In the genomic region with DNA sequence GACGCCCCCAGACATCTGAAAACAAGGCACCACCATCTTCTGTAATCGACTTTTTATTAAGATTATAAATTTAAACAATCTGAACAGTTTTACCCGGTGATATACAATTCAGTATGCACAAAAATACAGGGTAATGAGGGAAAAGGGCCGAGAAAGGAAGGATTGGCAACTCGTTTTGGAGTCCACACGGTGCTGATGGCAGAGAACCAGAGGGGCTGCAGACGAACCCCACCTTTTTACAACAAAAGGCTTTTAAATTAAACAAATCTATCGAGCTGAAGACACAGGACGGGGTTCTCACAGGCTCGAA, we compare ENCODE assay signal across 9 cellular contexts. TPM values are rescaled to one million over a fixed set of nuclear protein-coding genes. Genes with fewer than 3 reads are reported as not detected.
DNase-seq lines count a peak whose midpoint lies in the region; ATAC-seq, FAIRE-seq and TF ChIP-seq lines count a peak whose summit lies in the region.
"Had no signal": no experiment of that assay in that cellular context is flagged by ENCODE, and none has a peak within 500 bp of the region (broad histone marks: within the 10 kb centered on the region; RNA-seq: fewer than 3 reads in every experiment).

No MANE protein-coding gene starts in this region.

- H3K4me3 Mint-ChIP-seq in activated naive CD4-positive, alpha-beta T cell treated with anti-CD3 and anti-CD28 coated beads, Interleukin-2, amount 10 ng/mL, durations not matched to agents 7 days and 5 days: peak overlapping the region; percentile 75
- peak overlapping the region; percentile 86 for H3K4me3 Mint-ChIP-seq in memory B cell

- no peaks in the 10 kb centered on the region for H3K36me3 Mint-ChIP-seq in activated naive CD4-positive, alpha-beta T cell treated with anti-CD3 and anti-CD28 coated beads, Interleukin-2, amount 10 ng/mL, durations not matched to agents 7 days and 5 days
- no peaks in the 10 kb centered on the region for H3K36me3 Mint-ChIP-seq in memory B cell

- H3K36me3 ChIP-seq in K562 (ENCODE audit: control insufficient read depth, insufficient read depth, low read length) (no peaks in the 10 kb centered on the region), upper lobe of left lung (no peaks in the 10 kb centered on the region)

- peak overlapping the region; percentile 81 for H3K4me2 ChIP-seq in K562 (ENCODE audit: insufficient read depth, low read length)

- TF ChIP-seq POLR2A in K562 (conservative IDR thresholded peaks at IDR 0.05): no peak
- TF ChIP-seq POLR2A in upper lobe of left lung (IDR thresholded peaks at IDR 0.05): no peak

- no peak for TF ChIP-seq RAD21 in K562 (CRISPR knock-in tag; conservative IDR thresholded peaks at IDR 0.05 in 1 of 2, IDR thresholded peaks at IDR 0.05 in 1 of 2)

- in situ Hi-C loops in K562 (cut with MboI): loop anchor here (10.0 kb wide), 2 partner anchors 239 to 309 kb away; no protein-coding TSS in a partner anchor

- peaks cover 6% of the 10 kb centered on the region; the same call in 2 of the 3 replicates for H3K79me2 ChIP-seq in K562 (ENCODE audit: control insufficient read depth, insufficient read depth, low read length)

- H3K4me1 ChIP-seq in K562 (replicated peaks in 1 of 2; ENCODE audit: control insufficient read depth in 2 of 2, insufficient read depth in 2 of 2, low read length in 2 of 2) (peaks cover 18 to 64% of the 10 kb centered on the region in 2 experiments; a peak in 4 of 5 replicates), upper lobe of left lung (peaks cover 16 to 29% (median 22%) of the 10 kb centered on the region in 4 donors)

- DNase-seq in activated naive CD4-positive, alpha-beta T cell treated with anti-CD3 and anti-CD28 coated beads, Interleukin-2, amount 10 ng/mL, durations not matched to agents 7 days and 5 days: no peak
- DNase-seq in activated naive CD4-positive, alpha-beta T cell treated with anti-CD3 and anti-CD28 coated beads, Interleukin-2, amount 50 U/mL, for 16 hours: no peak
- no peak for DNase-seq in K562 (ENCODE audit: extremely low read depth in 1 of 4, low spot score in 3 of 4)
- no peak for DNase-seq in memory B cell (ENCODE audit: low spot score in 2 of 2)
- DNase-seq in upper lobe of left lung: no peak
- DNase-seq in stimulated activated CD4-positive, alpha-beta T cell treated with anti-CD3 and anti-CD28 coated beads, Interleukin-4, amount 100 ng/mL, for 24 hours: no peak
- no peak for DNase-seq in stimulated activated CD4-positive, alpha-beta T cell treated with anti-CD3 and anti-CD28 coated beads, Interleukin-12 subunit alpha, Interleukin-12 subunit beta, amount 100 ng/mL, for 4 hours
- DNase-seq in GM19238 (ENCODE audit: insufficient read length, low spot score): no peak
- DNase-seq: NCI-H1092 had no signal

- no peak for TF ChIP-seq EP300 in K562 (IDR thresholded peaks at IDR 0.05; ENCODE audit: low read length)
- TF ChIP-seq EP300 in upper lobe of left lung (IDR thresholded peaks at IDR 0.05): no peak

- H3K27me3 Mint-ChIP-seq in activated naive CD4-positive, alpha-beta T cell treated with anti-CD3 and anti-CD28 coated beads, Interleukin-2, amount 10 ng/mL, durations not matched to agents 7 days and 5 days: peaks cover 81% of the 10 kb centered on the region
- H3K27me3 Mint-ChIP-seq in memory B cell: peaks cover 8% of the 10 kb centered on the region

- TF ChIP-seq CTCF in K562 (IDR thresholded peaks at IDR 0.05 in 2 of 3, conservative IDR thresholded peaks at IDR 0.05 in 1 of 3; ENCODE audit: insufficient read depth in 2 of 3, low read depth in 1 of 3, low read length in 3 of 3) (no peak), upper lobe of left lung (IDR thresholded peaks at IDR 0.05) (no peak)

- peak overlapping the region; percentile 7 to 79 for H3K9ac ChIP-seq in K562 (ENCODE audit: insufficient read depth in 1 of 2, low read depth in 2 of 2, low read length in 2 of 2)

- no TSS peak for BruUV-seq in K562 (replicated peaks; lab: Mats Ljungman, UMichigan)

- H2AFZ ChIP-seq in K562 (ENCODE audit: low read depth, low read length): peak overlapping the region; percentile 96

- H3K4me1 Mint-ChIP-seq in activated naive CD4-positive, alpha-beta T cell treated with anti-CD3 and anti-CD28 coated beads, Interleukin-2, amount 10 ng/mL, durations not matched to agents 7 days and 5 days: peaks cover 26% of the 10 kb centered on the region
- peaks cover 2% of the 10 kb centered on the region for H3K4me1 Mint-ChIP-seq in memory B cell

- H3K9me1 ChIP-seq in K562 (ENCODE audit: control insufficient read depth, insufficient read depth, low read length): no peaks in the 10 kb centered on the region

- no peak for FAIRE-seq in K562 (lab: Jason Lieb, UNC)

- H4K20me1 ChIP-seq in K562 (replicated peaks; ENCODE audit: control insufficient read depth, insufficient read depth, low read length): no peaks in the 10 kb centered on the region

- peak overlapping the region; percentile 49 for H3K4me3 ChIP-seq in K562
- peak overlapping the region; percentile 0 to 82 (median 66) for H3K4me3 ChIP-seq in upper lobe of left lung

- ATAC-seq in K562 (no peak), memory B cell (ENCODE audit: low read depth) (no peak), upper lobe of left lung (ENCODE audit: low FRiP score in 2 of 2) (no peak)

- intact Hi-C loops in K562 (cut with micrococcal nuclease): loop anchor here (2.0 to 10.0 kb wide), 6 partner anchors 35 to 435 kb away; no protein-coding TSS in a partner anchor

- CTCF ChIA-PET in activated naive CD4-positive, alpha-beta T cell treated with anti-CD3 and anti-CD28 coated beads, Interleukin-2, amount 10 ng/mL, durations not matched to agents 7 days and 5 days (lab: Charles Lee): interaction anchor here (0.6 to 4.8 kb wide), 9 partner anchors 34 to 615 kb away, joined by 3 to 55 read pairs (median 8); partner anchors contain the start of gene NTMT1
- CTCF ChIA-PET in K562 (lab: Yijun Ruan, JAX; ENCODE audit: low intra/inter-chr PET ratio): interaction anchor here (1.1 to 2.3 kb wide), 3 partner anchors 36 to 435 kb away, joined by 3 to 17 read pairs (median 6); no protein-coding TSS in a partner anchor

- H3K27ac Mint-ChIP-seq in activated naive CD4-positive, alpha-beta T cell treated with anti-CD3 and anti-CD28 coated beads, Interleukin-2, amount 10 ng/mL, durations not matched to agents 7 days and 5 days: peak overlapping the region; percentile 75
- no peak overlapping the region for H3K27ac Mint-ChIP-seq in memory B cell

- no peaks in the 10 kb centered on the region for H3K9me3 ChIP-seq in K562 (replicated peaks; ENCODE audit: control insufficient read depth, insufficient read depth, low read depth, low read length)
- no peaks in the 10 kb centered on the region for H3K9me3 ChIP-seq in upper lobe of left lung

- H3K27ac ChIP-seq in K562 (ENCODE audit: extremely low read depth, low read depth, low read length): peak overlapping the region; percentile 49
- peak overlapping the region; percentile 91 to 98 (median 94) for H3K27ac ChIP-seq in upper lobe of left lung

- POLR2A ChIA-PET in K562 (lab: Yijun Ruan, JAX): interaction anchor here (0.7 to 2.2 kb wide), 2 partner anchors 10 to 11 kb away, joined by 3 to 9 read pairs; no protein-coding TSS in a partner anchor

- H3K27me3 ChIP-seq in K562 (ENCODE audit: control insufficient read depth in 2 of 2, insufficient read depth in 2 of 2, low read length in 2 of 2) (peaks cover 8 to 19% of the 10 kb centered on the region in 2 experiments; a peak in 4 of 5 replicates), upper lobe of left lung (no peaks in the 10 kb centered on the region)

- H3K9me3 Mint-ChIP-seq in activated naive CD4-positive, alpha-beta T cell treated with anti-CD3 and anti-CD28 coated beads, Interleukin-2, amount 10 ng/mL, durations not matched to agents 7 days and 5 days: no peaks in the 10 kb centered on the region
- no peaks in the 10 kb centered on the region for H3K9me3 Mint-ChIP-seq in memory B cell

- WGBS in K562 (ENCODE audit: insufficient coverage, low coverage, missing lambda C conversion rate): 7% methylated on average over 7 of the region's 10 CpGs
- WGBS in upper lobe of left lung, 2 donors: 0 to 1% methylated on average over 10 of the region's 10 CpGs

TF ChIP-seq in K562, 482 proteins besides CTCF, POLR2A, EP300 and RAD21 (continues in another document):
- TF ChIP-seq ATF1 (CRISPR knock-in tag; IDR thresholded peaks at IDR 0.05) (no peak), ATF1 (tag; IDR thresholded peaks at IDR 0.05) (no peak), CBX3 (IDR thresholded peaks at IDR 0.05; ENCODE audit: borderline replicate concordance in 1 of 2, low read length in 2 of 2) (no peak), PHF8 (IDR thresholded peaks at IDR 0.05; ENCODE audit: borderline replicate concordance, low read length) (peak; percentile 15; the same call in 1 of the 2 replicates)

RNA-seq across cellular contexts. Expression of gene IER5L, which starts 2.6 kb away (rescaled TPM):
- 0.25 and 1.5 TPM in 2 replicates for total RNA-seq in K562 (2011; cell fraction: chromatin; rRNA removed; ENCODE audit: low replicate concordance)
- total RNA-seq in K562 (2011; cell fraction: nucleolus; rRNA removed): 2.9 and 4.7 TPM in 2 replicates
- 1.9 and 2.3 TPM in 2 replicates for total RNA-seq in K562 (2011; cell fraction: nucleoplasm; rRNA removed)
- 11.9 and 13.6 TPM in 2 replicates for total RNA-seq in K562 (2014; rRNA removed)
- 0.19 and 0.22 TPM in 2 replicates for total RNA-seq in K562 (2014; rRNA removed; fragmentation: Illumina TruSeq; extraction: Trizol)
- 0.76 and 1.3 TPM in 2 replicates for total RNA-seq in K562 (2015; rRNA removed; fragmentation: Illumina TruSeq; extraction: Trizol)
- total RNA-seq in K562 (2021): 4.9 and 5.7 TPM in 2 replicates
- 0.52 and 1.6 TPM in 2 replicates for polyA plus RNA-seq in K562 (2011; rRNA removed)
- 2.4 and 5.6 TPM in 2 replicates for polyA plus RNA-seq in K562 (2011; cell fraction: cytosol; rRNA removed)
- polyA plus RNA-seq in K562 (2011; cell fraction: nucleus; rRNA removed): 4.3 and 4.5 TPM in 2 replicates
- 1.6 and 2.5 TPM in 2 replicates for polyA plus RNA-seq in K562 (2012)
- polyA plus RNA-seq in K562 (2014; fragmentation: Illumina TruSeq; extraction: Trizol): 0.25 and 0.29 TPM in 2 replicates
- polyA plus RNA-seq in K562 (2014; fragmentation: Nextera tagmentation; extraction: Ambion mirVana): under 1 TPM; 0.14 to 0.18 TPM
- 4.0 and 4.7 TPM in 2 replicates for polyA plus RNA-seq in K562 (2014; rRNA removed)
- polyA minus RNA-seq in K562 (2011; rRNA and poly(A)+ RNA removed): 0.32 and 0.48 TPM in 2 replicates
- 1.7 and 3.7 TPM in 2 replicates for polyA minus RNA-seq in K562 (2011; cell fraction: cytosol; rRNA and poly(A)+ RNA removed)
- 3.2 and 4.7 TPM in 2 replicates for polyA minus RNA-seq in K562 (2011; cell fraction: nucleus; rRNA and poly(A)+ RNA removed)
- total RNA-seq in upper lobe of left lung: 10 to 100 TPM in 3 of 6 donors, 1 to 10 TPM in 3; 3.7 to 17.0 (median 10.3) TPM
